In the genomic region with DNA sequence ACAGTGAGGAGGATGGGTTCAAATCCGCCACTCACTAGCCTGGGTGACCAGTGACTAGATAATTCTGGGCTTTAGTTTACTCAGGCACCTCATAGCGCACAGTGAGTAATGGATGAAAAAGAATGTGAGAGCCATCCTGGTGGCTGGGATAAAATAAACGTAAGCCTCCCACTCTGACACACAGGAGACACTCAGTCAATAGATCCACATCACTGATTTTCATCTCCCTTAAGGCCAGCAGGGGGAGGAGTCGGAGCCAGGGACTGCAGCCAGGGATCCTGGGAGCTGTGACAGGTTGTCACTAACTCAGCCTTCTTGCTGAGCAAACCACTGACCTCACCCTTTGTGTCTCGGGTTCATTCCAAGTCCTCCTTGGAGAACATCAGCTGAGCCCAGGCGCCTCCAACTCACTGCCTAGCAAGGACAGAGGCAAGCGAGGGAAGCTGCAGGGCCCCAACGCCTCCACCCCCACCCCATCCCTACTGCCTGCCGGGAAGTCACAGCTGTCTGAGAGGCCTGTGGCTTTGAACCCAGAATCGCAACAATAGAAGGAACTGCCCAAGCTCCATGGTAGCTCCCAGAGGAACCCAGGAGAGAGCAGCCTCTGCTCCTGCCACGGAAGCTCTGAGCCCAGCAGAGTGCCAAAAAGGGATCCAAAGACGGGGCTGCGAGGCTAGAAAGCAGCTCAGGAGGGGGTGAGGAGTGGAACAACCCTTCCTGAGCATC, we compare ENCODE assay signal across 8 cellular contexts. TPM values are rescaled to one million over a fixed set of nuclear protein-coding genes. Genes with fewer than 3 reads are reported as not detected.
DNase-seq lines count a peak whose midpoint lies in the region; ATAC-seq, FAIRE-seq and TF ChIP-seq lines count a peak whose summit lies in the region.

No MANE protein-coding gene starts in this region.

- peak overlapping the region; percentile 30; the same call in 1 of the 2 replicates for H3K4me3 ChIP-seq in AG10803 (ENCODE audit: low read length)
- no peak overlapping the region for H3K4me3 ChIP-seq in Panc1 (ENCODE audit: low read depth in 2 of 2, low read length in 2 of 2)
- H3K4me3 ChIP-seq in effector memory CD4-positive, alpha-beta T cell (ENCODE audit: insufficient read depth, low read depth, low read length, poor library complexity, severe bottlenecking): no peak overlapping the region
- H3K4me3 ChIP-seq in tibial artery: no peak overlapping the region

- in situ Hi-C loops in Panc1 (cut with HindIII; ENCODE audit: low pct_unique_long_range_greater_than_20kb, low sequenced_read_pairs): no loop called here

- no TSS peak for BruUV-seq in Panc1 (replicated peaks; lab: Mats Ljungman, UMichigan)

- peak; percentile 98 for DNase-seq in AG10803 (ENCODE audit: low read depth)
- DNase-seq in H54 (ENCODE audit: insufficient read length, low spot score): peak; percentile 60
- DNase-seq in Panc1 (ENCODE audit: low read depth, low spot score): peak; percentile 90
- DNase-seq in effector memory CD4-positive, alpha-beta T cell: no peak
- peak; percentile 94 for DNase-seq in medulla oblongata (ENCODE audit: extremely low spot score)
- DNase-seq in tibial artery: peak; percentile 93 to 96
- no peak for DNase-seq in germinal center (ENCODE audit: low spot score)

- TF ChIP-seq POLR2A in H54 (IDR thresholded peaks at IDR 0.05; ENCODE audit: low read depth, low read length): no peak; the same call in 1 of the 2 replicates

- intact Hi-C loops in Panc1 (cut with micrococcal nuclease; ENCODE audit: unreplicated experiment) (no loop called here), tibial artery (cut with DNase I; ENCODE audit: low total_unique reads) (no loop called here)

- H3K36me3 ChIP-seq in Panc1 (ENCODE audit: control insufficient read depth, insufficient read depth, low read length) (no peaks in the 10 kb centered on the region), tibial artery (no peaks in the 10 kb centered on the region)
- H3K36me3 ChIP-seq in effector memory CD4-positive, alpha-beta T cell (ENCODE audit: control insufficient read depth, insufficient read depth, low read length): no peaks in the 10 kb centered on the region

- ATAC-seq in Panc1 (peak; percentile 40), HG02798 (IDR thresholded peaks at IDR 0.05; ENCODE audit: poor library complexity, unreplicated experiment) (no peak)

- H3K4me1 ChIP-seq in Panc1 (ENCODE audit: control insufficient read depth, insufficient read depth, low read length): peaks cover 95% of the 10 kb centered on the region
- peaks cover 69% of the 10 kb centered on the region for H3K4me1 ChIP-seq in effector memory CD4-positive, alpha-beta T cell (ENCODE audit: control insufficient read depth, insufficient read depth, low read length, poor library complexity, severe bottlenecking)
- H3K4me1 ChIP-seq in tibial artery: peaks cover 18 to 95% (median 76%) of the 10 kb centered on the region in 4 donors

- no peaks in the 10 kb centered on the region for H3K9me3 ChIP-seq in Panc1 (ENCODE audit: control insufficient read depth, insufficient read depth, low read depth, low read length)
- no peaks in the 10 kb centered on the region for H3K9me3 ChIP-seq in effector memory CD4-positive, alpha-beta T cell (ENCODE audit: control insufficient read depth, low read length)
- H3K9me3 ChIP-seq in tibial artery: no peaks in the 10 kb centered on the region

- CTCF ChIA-PET in Panc1 (lab: Charles Lee): interaction anchor here (0.8 to 1.7 kb wide), 5 partner anchors 14 to 31 kb away, joined by 3 to 5 read pairs (median 4); a partner anchor contains a TSS

- TF ChIP-seq CTCF in AG10803 (conservative IDR thresholded peaks at IDR 0.05; ENCODE audit: low read length): peak; percentile 67
- TF ChIP-seq CTCF in Panc1 (IDR thresholded peaks at IDR 0.05): peak; percentile 25
- peak; percentile 51 to 54 for TF ChIP-seq CTCF in tibial artery (IDR thresholded peaks at IDR 0.05)

- H3K27ac ChIP-seq in Panc1 (ENCODE audit: low read length) (peak overlapping the region; percentile 100), tibial artery (peak overlapping the region; percentile 73 to 90)
- H3K27ac ChIP-seq in effector memory CD4-positive, alpha-beta T cell (ENCODE audit: insufficient read depth, low read length, poor library complexity, severe bottlenecking): peak overlapping the region; percentile 49

- H3K27me3 ChIP-seq in Panc1 (ENCODE audit: control insufficient read depth, insufficient read depth, low read length) (no peaks in the 10 kb centered on the region), tibial artery (no peaks in the 10 kb centered on the region)
- no peaks in the 10 kb centered on the region for H3K27me3 ChIP-seq in effector memory CD4-positive, alpha-beta T cell (replicated peaks; ENCODE audit: control insufficient read depth, insufficient read depth, low read length, poor library complexity, severe bottlenecking)

- FAIRE-seq in H54 (lab: Jason Lieb, UNC): peak; percentile 58

- POLR2A ChIA-PET in Panc1 (lab: Charles Lee): interaction anchor here (0.6 to 1.6 kb wide), 5 partner anchors 11 to 57 kb away, joined by 3 to 11 read pairs (median 5); a partner anchor contains a TSS

RNA-seq across cellular contexts. Expression of a gene that starts 30.7 kb away (rescaled TPM):
- total RNA-seq in Panc1 (2021; ENCODE audit: unreplicated experiment): 484 TPM
- 478 TPM for polyA plus RNA-seq in Panc1 (2012; ENCODE audit: insufficient read length)

RNA-seq across cellular contexts. Expression of a gene that starts 33.9 kb away (rescaled TPM):
- 2,628 TPM for total RNA-seq in Panc1 (2021; ENCODE audit: unreplicated experiment)
- 4,062 TPM for polyA plus RNA-seq in Panc1 (2012; ENCODE audit: insufficient read length)

RNA-seq across cellular contexts. Expression of a gene that starts 40.3 kb away (rescaled TPM):
- total RNA-seq in Panc1 (2021; ENCODE audit: unreplicated experiment): 175 TPM
- 125 TPM for polyA plus RNA-seq in Panc1 (2012; ENCODE audit: insufficient read length)

RNA-seq across cellular contexts. Expression of a gene that starts 56.9 kb away (rescaled TPM):
- total RNA-seq in Panc1 (2021; ENCODE audit: unreplicated experiment): 2,061 TPM
- 6.1 TPM for polyA plus RNA-seq in Panc1 (2012; ENCODE audit: insufficient read length)

RNA-seq across cellular contexts. Expression of a gene that starts 58.2 kb away (rescaled TPM):
- total RNA-seq in Panc1 (2021; ENCODE audit: unreplicated experiment): 1,565 TPM
- polyA plus RNA-seq in Panc1 (2012; ENCODE audit: insufficient read length): 4.7 TPM

Comparison
In these comparisons a context has a peak if more than half of its experiments do, and no peak if none do; other contexts are left out.
1. DNase-seq: peak in AG10803 (single experiment), H54 (single experiment), Panc1 (single experiment), medulla oblongata (single experiment) and tibial artery (2 of 2); none in effector memory CD4-positive, alpha-beta T cell (0 of 3) and germinal center (single experiment).
2. H3K27ac ChIP-seq: peak in every context shown above with its lines; median percentile 100 in Panc1; 82 in tibial artery; 49 in effector memory CD4-positive, alpha-beta T cell.
3. Peak in every context shown above with its lines, with median percentiles within 50 percentile points of each other: CTCF ChIP-seq.